In the genomic region with DNA sequence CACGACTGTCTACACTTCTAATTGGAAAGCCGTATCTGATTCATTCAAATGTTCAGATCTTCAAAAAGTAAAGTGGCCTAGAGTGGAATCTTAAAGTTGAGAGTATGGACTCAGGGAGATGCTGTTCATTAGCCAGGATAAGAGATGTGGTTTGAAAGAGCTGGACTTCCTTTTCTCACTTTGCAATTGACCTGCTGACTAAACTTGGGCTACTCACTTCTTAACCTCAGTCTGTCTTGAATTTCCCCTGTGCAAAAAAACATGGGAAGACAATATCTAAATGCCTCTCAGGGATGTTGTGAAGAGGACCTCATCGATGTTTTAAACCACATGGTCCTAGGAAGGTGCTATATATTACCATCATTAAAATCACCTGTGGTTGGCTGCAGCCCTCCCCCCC, we compare ENCODE assay signal across 1 cellular context.
TF ChIP-seq lines count a peak whose summit lies in the region.

No MANE protein-coding gene starts in this region.

TF ChIP-seq in HepG2, 621 proteins besides CTCF, POLR2A, EP300 and RAD21 (continued from another document):
- TF ChIP-seq, protein P1, sequence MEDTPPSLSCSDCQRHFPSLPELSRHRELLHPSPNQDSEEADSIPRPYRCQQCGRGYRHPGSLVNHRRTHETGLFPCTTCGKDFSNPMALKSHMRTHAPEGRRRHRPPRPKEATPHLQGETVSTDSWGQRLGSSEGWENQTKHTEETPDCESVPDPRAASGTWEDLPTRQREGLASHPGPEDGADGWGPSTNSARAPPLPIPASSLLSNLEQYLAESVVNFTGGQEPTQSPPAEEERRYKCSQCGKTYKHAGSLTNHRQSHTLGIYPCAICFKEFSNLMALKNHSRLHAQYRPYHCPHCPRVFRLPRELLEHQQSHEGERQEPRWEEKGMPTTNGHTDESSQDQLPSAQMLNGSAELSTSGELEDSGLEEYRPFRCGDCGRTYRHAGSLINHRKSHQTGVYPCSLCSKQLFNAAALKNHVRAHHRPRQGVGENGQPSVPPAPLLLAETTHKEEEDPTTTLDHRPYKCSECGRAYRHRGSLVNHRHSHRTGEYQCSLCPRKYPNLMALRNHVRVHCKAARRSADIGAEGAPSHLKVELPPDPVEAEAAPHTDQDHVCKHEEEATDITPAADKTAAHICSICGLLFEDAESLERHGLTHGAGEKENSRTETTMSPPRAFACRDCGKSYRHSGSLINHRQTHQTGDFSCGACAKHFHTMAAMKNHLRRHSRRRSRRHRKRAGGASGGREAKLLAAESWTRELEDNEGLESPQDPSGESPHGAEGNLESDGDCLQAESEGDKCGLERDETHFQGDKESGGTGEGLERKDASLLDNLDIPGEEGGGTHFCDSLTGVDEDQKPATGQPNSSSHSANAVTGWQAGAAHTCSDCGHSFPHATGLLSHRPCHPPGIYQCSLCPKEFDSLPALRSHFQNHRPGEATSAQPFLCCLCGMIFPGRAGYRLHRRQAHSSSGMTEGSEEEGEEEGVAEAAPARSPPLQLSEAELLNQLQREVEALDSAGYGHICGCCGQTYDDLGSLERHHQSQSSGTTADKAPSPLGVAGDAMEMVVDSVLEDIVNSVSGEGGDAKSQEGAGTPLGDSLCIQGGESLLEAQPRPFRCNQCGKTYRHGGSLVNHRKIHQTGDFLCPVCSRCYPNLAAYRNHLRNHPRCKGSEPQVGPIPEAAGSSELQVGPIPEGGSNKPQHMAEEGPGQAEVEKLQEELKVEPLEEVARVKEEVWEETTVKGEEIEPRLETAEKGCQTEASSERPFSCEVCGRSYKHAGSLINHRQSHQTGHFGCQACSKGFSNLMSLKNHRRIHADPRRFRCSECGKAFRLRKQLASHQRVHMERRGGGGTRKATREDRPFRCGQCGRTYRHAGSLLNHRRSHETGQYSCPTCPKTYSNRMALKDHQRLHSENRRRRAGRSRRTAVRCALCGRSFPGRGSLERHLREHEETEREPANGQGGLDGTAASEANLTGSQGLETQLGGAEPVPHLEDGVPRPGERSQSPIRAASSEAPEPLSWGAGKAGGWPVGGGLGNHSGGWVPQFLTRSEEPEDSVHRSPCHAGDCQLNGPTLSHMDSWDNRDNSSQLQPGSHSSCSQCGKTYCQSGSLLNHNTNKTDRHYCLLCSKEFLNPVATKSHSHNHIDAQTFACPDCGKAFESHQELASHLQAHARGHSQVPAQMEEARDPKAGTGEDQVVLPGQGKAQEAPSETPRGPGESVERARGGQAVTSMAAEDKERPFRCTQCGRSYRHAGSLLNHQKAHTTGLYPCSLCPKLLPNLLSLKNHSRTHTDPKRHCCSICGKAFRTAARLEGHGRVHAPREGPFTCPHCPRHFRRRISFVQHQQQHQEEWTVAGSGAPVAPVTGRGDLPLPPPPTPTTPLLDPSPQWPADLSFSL (CRISPR knock-in tag; IDR thresholded peaks at IDR 0.05): no peak
TF ChIP-seq in HepG2: peak in this region for 0.
